In the genomic region with DNA sequence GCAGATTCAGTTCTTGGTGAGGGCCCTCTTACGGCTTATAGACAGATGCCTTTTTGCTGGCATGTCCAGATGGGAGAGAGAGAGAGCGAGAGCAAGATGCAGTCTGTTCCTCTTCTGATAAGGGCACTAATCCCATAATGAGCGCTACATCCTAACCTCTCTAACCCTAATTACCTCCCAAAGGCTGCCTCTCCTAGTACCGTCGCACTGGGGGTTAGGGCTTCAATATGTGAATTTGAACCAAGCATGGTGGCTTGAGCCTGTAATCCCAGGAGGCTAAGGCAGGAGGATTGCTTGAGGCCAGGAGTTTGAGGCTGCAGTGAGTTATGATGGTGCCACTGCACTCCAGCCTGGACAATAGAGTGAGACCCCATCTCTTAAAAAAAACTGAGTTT, we compare ENCODE assay signal across 19 cellular contexts. TPM values are rescaled to one million over a fixed set of nuclear protein-coding genes. Genes with fewer than 3 reads are reported as not detected.
DNase-seq lines count a peak whose midpoint lies in the region; ATAC-seq, FAIRE-seq and TF ChIP-seq lines count a peak whose summit lies in the region.
"Had no signal": no experiment of that assay in that cellular context is flagged by ENCODE, and none has a peak within 500 bp of the region (broad histone marks: within the 10 kb centered on the region; RNA-seq: fewer than 3 reads in every experiment).

No MANE protein-coding gene starts in this region.

- peak; percentile 75 for ATAC-seq in K562
- ATAC-seq in naive thymus-derived CD4-positive, alpha-beta T cell: no peak

- H3K36me3 Mint-ChIP-seq in naive thymus-derived CD4-positive, alpha-beta T cell: no peaks in the 10 kb centered on the region
- H3K36me3 Mint-ChIP-seq in nephron progenitor cell (ENCODE audit: low read depth): no peaks in the 10 kb centered on the region
- H3K36me3 Mint-ChIP-seq: CD4-positive, CD25-positive, alpha-beta regulatory T cell; IgD-negative memory B cell had no signal

- peak; percentile 64 for FAIRE-seq in K562 (lab: Jason Lieb, UNC)
- FAIRE-seq: G401.6, GM12891 had no signal

- H3K27me3 ChIP-seq in K562 (ENCODE audit: control insufficient read depth in 2 of 2, insufficient read depth in 2 of 2, low read length in 2 of 2): no peaks in the 10 kb centered on the region
- H3K27me3 ChIP-seq in naive thymus-derived CD4-positive, alpha-beta T cell (ENCODE audit: control insufficient read depth in 2 of 2, insufficient read depth in 2 of 2, low read length in 2 of 2): no peaks in the 10 kb centered on the region
- H3K27me3 ChIP-seq: BLaER1 treated with 17β-estradiol and CSF1 and Interleukin-3, amounts not matched to agents 10 nM and 100 nM had no signal

- no peaks in the 10 kb centered on the region for H3K79me2 ChIP-seq in K562 (ENCODE audit: control insufficient read depth, insufficient read depth, low read length)

- H3K27ac Mint-ChIP-seq in naive thymus-derived CD4-positive, alpha-beta T cell: peak overlapping the region in 1 of 9 donors; percentile 23
- no peak overlapping the region for H3K27ac Mint-ChIP-seq in nephron progenitor cell
- H3K27ac Mint-ChIP-seq: CD4-positive, CD25-positive, alpha-beta regulatory T cell; H9; IgD-negative memory B cell had no signal

- peak; percentile 70 for TF ChIP-seq EP300 in K562 (IDR thresholded peaks at IDR 0.05; ENCODE audit: low read length)

- CTCF ChIA-PET in HEK293 (lab: Yijun Ruan, JAX): interaction anchor here (1.2 kb wide), 1 partner anchor 55 kb away, joined by 7 read pairs; no protein-coding TSS in a partner anchor
- CTCF ChIA-PET in K562 (lab: Yijun Ruan, JAX; ENCODE audit: low intra/inter-chr PET ratio): no interaction called here
- CTCF ChIA-PET in naive thymus-derived CD4-positive, alpha-beta T cell (lab: Charles Lee): no interaction called here

- TF ChIP-seq RAD21 in K562 (CRISPR knock-in tag; conservative IDR thresholded peaks at IDR 0.05 in 1 of 2, IDR thresholded peaks at IDR 0.05 in 1 of 2): peak in 1 of 2 experiments; percentile 31; a peak in 1 of 4 replicates

- H3K9me3 ChIP-seq in HEK293 (ENCODE audit: control insufficient read depth, insufficient read depth, low read depth, low read length) (no peaks in the 10 kb centered on the region), K562 (replicated peaks; ENCODE audit: control insufficient read depth, insufficient read depth, low read depth, low read length) (no peaks in the 10 kb centered on the region)
- H3K9me3 ChIP-seq in naive thymus-derived CD4-positive, alpha-beta T cell (ENCODE audit: control insufficient read depth in 2 of 3, low read length in 3 of 3): no peaks in the 10 kb centered on the region
- H3K9me3 ChIP-seq: BLaER1 treated with 17β-estradiol and CSF1 and Interleukin-3, amounts not matched to agents 10 nM and 100 nM had no signal

- WGBS in K562 (ENCODE audit: insufficient coverage, low coverage, missing lambda C conversion rate): 7% methylated on average over 5 of the region's 5 CpGs

- peak overlapping the region; percentile 19; the same call in 1 of the 2 replicates for H3K4me2 ChIP-seq in K562 (ENCODE audit: insufficient read depth, low read length)
- H3K4me2 ChIP-seq: BLaER1 treated with 17β-estradiol and CSF1 and Interleukin-3, amounts not matched to agents 10 nM and 100 nM had no signal

- no peaks in the 10 kb centered on the region for H3K9me1 ChIP-seq in K562 (ENCODE audit: control insufficient read depth, insufficient read depth, low read length)

- POLR2A ChIA-PET in HEK293 (lab: Yijun Ruan, JAX): interaction anchor here (1.8 kb wide), 1 partner anchor 10 kb away, joined by 12 read pairs; the partner anchor contains the start of gene SDE2
- POLR2A ChIA-PET in K562 (lab: Yijun Ruan, JAX): interaction anchor here (1.2 to 2.2 kb wide), 3 partner anchors 9 to 12 kb away, joined by 3 to 16 read pairs (median 6); partner anchors contain the start of gene SDE2
- POLR2A ChIA-PET in naive thymus-derived CD4-positive, alpha-beta T cell (lab: Charles Lee): no interaction called here

- H3K27ac ChIP-seq in HEK293 (ENCODE audit: extremely low read depth, low read depth, low read length) (no peak overlapping the region), K562 (ENCODE audit: extremely low read depth, low read depth, low read length) (no peak overlapping the region), substantia nigra (ENCODE audit: low read depth, low read length, poor library complexity, severe bottlenecking) (no peak overlapping the region)
- H3K27ac ChIP-seq in naive thymus-derived CD4-positive, alpha-beta T cell (ENCODE audit: low read depth, low read length): no peak overlapping the region
- H3K27ac ChIP-seq: BLaER1 treated with 17β-estradiol and CSF1 and Interleukin-3, amounts not matched to agents 10 nM and 100 nM had no signal

- H4K20me1 ChIP-seq in K562 (replicated peaks; ENCODE audit: control insufficient read depth, insufficient read depth, low read length): no peaks in the 10 kb centered on the region
- H4K20me1 ChIP-seq: BLaER1 treated with 17β-estradiol and CSF1 and Interleukin-3, amounts not matched to agents 10 nM and 100 nM had no signal

- peak; percentile 49 for DNase-seq in D341Med (ENCODE audit: low spot score)
- DNase-seq in NCI-H82 treated with DMSO at 0.1 percent for 48 hours (lab: John Stamatoyannopoulos, UW; ENCODE audit: unreplicated experiment): peak; percentile 95
- DNase-seq in K562 (ENCODE audit: extremely low read depth in 1 of 4, low spot score in 3 of 4): peak; percentile 54 to 81 (median 66)
- DNase-seq in naive thymus-derived CD4-positive, alpha-beta T cell: no peak
- DNase-seq in substantia nigra (lab: John Stamatoyannopoulos, UW): no peak
- DNase-seq in nephron progenitor cell: no peak
- DNase-seq: 8988T; ACHN; CD4-positive, CD25-positive, alpha-beta regulatory T cell; DMS153; DMS79 treated with DMSO at 0.1 percent for 48 hours; EL; GOT3; H9 had no signal

- H3K4me3 Mint-ChIP-seq in naive thymus-derived CD4-positive, alpha-beta T cell: no peak overlapping the region
- H3K4me3 Mint-ChIP-seq in nephron progenitor cell: no peak overlapping the region
- H3K4me3 Mint-ChIP-seq: CD4-positive, CD25-positive, alpha-beta regulatory T cell; H9 had no signal

- BruUV-seq in K562 (replicated peaks; lab: Mats Ljungman, UMichigan): no TSS peak

- in situ Hi-C loops in K562 (cut with MboI): loop anchor here (5.0 kb wide), 1 partner anchor 48 kb away; no protein-coding TSS in a partner anchor

- H3K4me3 ChIP-seq in HEK293 (ENCODE audit: low read depth, low read length) (no peak overlapping the region), K562 (no peak overlapping the region)
- H3K4me3 ChIP-seq in naive thymus-derived CD4-positive, alpha-beta T cell (ENCODE audit: low read length): no peak overlapping the region
- H3K4me3 ChIP-seq: BLaER1 treated with 17β-estradiol and CSF1 and Interleukin-3, amounts not matched to agents 10 nM and 100 nM had no signal

- no peaks in the 10 kb centered on the region for H3K9me3 Mint-ChIP-seq in naive thymus-derived CD4-positive, alpha-beta T cell
- no peaks in the 10 kb centered on the region for H3K9me3 Mint-ChIP-seq in nephron progenitor cell
- H3K9me3 Mint-ChIP-seq: CD4-positive, CD25-positive, alpha-beta regulatory T cell; H9; IgD-negative memory B cell had no signal

- peak overlapping the region in 1 of 2 experiments; percentile 78; a peak in 1 of 4 replicates for H3K9ac ChIP-seq in K562 (ENCODE audit: insufficient read depth in 1 of 2, low read depth in 2 of 2, low read length in 2 of 2)
- H3K9ac ChIP-seq: BLaER1 treated with 17β-estradiol and CSF1 and Interleukin-3, amounts not matched to agents 10 nM and 100 nM had no signal

- H3K36me3 ChIP-seq in HEK293 (ENCODE audit: control insufficient read depth in 2 of 2, insufficient read depth in 1 of 2, low read length in 2 of 2): no peaks in the 10 kb centered on the region
- no peaks in the 10 kb centered on the region for H3K36me3 ChIP-seq in K562 (ENCODE audit: control insufficient read depth, insufficient read depth, low read length)
- no peaks in the 10 kb centered on the region for H3K36me3 ChIP-seq in naive thymus-derived CD4-positive, alpha-beta T cell (ENCODE audit: control insufficient read depth in 2 of 3, insufficient read depth in 3 of 3, low read length in 3 of 3)
- H3K36me3 ChIP-seq: BLaER1 treated with 17β-estradiol and CSF1 and Interleukin-3, amounts not matched to agents 10 nM and 100 nM had no signal

- no peaks in the 10 kb centered on the region for H3K4me1 ChIP-seq in HEK293 (ENCODE audit: control insufficient read depth, insufficient read depth, low read length)
- H3K4me1 ChIP-seq in K562 (replicated peaks in 1 of 2; ENCODE audit: control insufficient read depth in 2 of 2, insufficient read depth in 2 of 2, low read length in 2 of 2): peaks cover 24 to 38% of the 10 kb centered on the region in 2 experiments; a peak in 4 of 5 replicates
- H3K4me1 ChIP-seq in naive thymus-derived CD4-positive, alpha-beta T cell (ENCODE audit: control insufficient read depth in 2 of 2, insufficient read depth in 2 of 2, low read length in 2 of 2): peaks cover 0 to 2% of the 10 kb centered on the region in 2 donors

- TF ChIP-seq CTCF in HEK293 (tag by site-specific recombination; IDR thresholded peaks at IDR 0.05): no peak
- TF ChIP-seq CTCF in K562 (IDR thresholded peaks at IDR 0.05 in 2 of 3, conservative IDR thresholded peaks at IDR 0.05 in 1 of 3; ENCODE audit: insufficient read depth in 2 of 3, low read depth in 1 of 3, low read length in 3 of 3): no peak
- no peak for TF ChIP-seq CTCF in nephron progenitor cell (IDR thresholded peaks at IDR 0.05)

- H3K27me3 Mint-ChIP-seq in naive thymus-derived CD4-positive, alpha-beta T cell: peaks cover 0 to 12% (median 0%) of the 10 kb centered on the region in 5 donors
- H3K27me3 Mint-ChIP-seq in nephron progenitor cell (ENCODE audit: low read depth, poor library complexity): peaks cover 14% of the 10 kb centered on the region
- H3K27me3 Mint-ChIP-seq: IgD-negative memory B cell had no signal

- TF ChIP-seq POLR2A in K562 (conservative IDR thresholded peaks at IDR 0.05): no peak

- intact Hi-C loops in K562 (cut with micrococcal nuclease): no loop called here
- intact Hi-C loops in naive thymus-derived CD4-positive, alpha-beta T cell (cut with micrococcal nuclease): loop anchor here (5.0 to 10.0 kb wide), 2 partner anchors 295 to 1778 kb away; partner anchors contain the start of gene LIN9 (in 1 of the 2)

- H3K4me1 Mint-ChIP-seq in naive thymus-derived CD4-positive, alpha-beta T cell: peaks cover 0 to 12% (median 3%) of the 10 kb centered on the region in 7 donors
- peaks cover 8% of the 10 kb centered on the region for H3K4me1 Mint-ChIP-seq in nephron progenitor cell

- H2AFZ ChIP-seq in K562 (ENCODE audit: low read depth, low read length): peak overlapping the region; percentile 73

RNA-seq across cellular contexts. Expression of gene SDE2, which starts 10.5 kb away (rescaled TPM):
- total RNA-seq in K562 (2011; cell fraction: chromatin; rRNA removed; ENCODE audit: low replicate concordance): 30.3 and 54.4 TPM in 2 replicates
- 21.3 and 22.5 TPM in 2 replicates for total RNA-seq in K562 (2011; cell fraction: nucleolus; rRNA removed)
- total RNA-seq in K562 (2011; cell fraction: nucleoplasm; rRNA removed): 40.9 and 49.1 TPM in 2 replicates
- total RNA-seq in K562 (2014; rRNA removed): 44.9 and 46.0 TPM in 2 replicates
- 62.3 and 72.5 TPM in 2 replicates for total RNA-seq in K562 (2014; rRNA removed; fragmentation: Illumina TruSeq; extraction: Trizol)
- total RNA-seq in K562 (2015; rRNA removed; fragmentation: Illumina TruSeq; extraction: Trizol): 42.7 and 43.0 TPM in 2 replicates
- 45.3 and 50.5 TPM in 2 replicates for total RNA-seq in K562 (2021)
- 35.6 and 49.1 TPM in 2 replicates for polyA plus RNA-seq in K562 (2011; rRNA removed)
- polyA plus RNA-seq in K562 (2011; cell fraction: cytosol; rRNA removed): 19.9 and 37.9 TPM in 2 replicates
- polyA plus RNA-seq in K562 (2011; cell fraction: nucleus; rRNA removed): 10.7 and 11.3 TPM in 2 replicates
- polyA plus RNA-seq in K562 (2012): 13.2 and 19.6 TPM in 2 replicates
- polyA plus RNA-seq in K562 (2014; fragmentation: Illumina TruSeq; extraction: Trizol): 35.7 and 39.9 TPM in 2 replicates
- polyA plus RNA-seq in K562 (2014; fragmentation: Nextera tagmentation; extraction: Ambion mirVana): 10 to 100 TPM; 14.3 to 19.3 TPM
- polyA plus RNA-seq in K562 (2014; rRNA removed): 44.6 and 46.1 TPM in 2 replicates
- 55.7 and 62.4 TPM in 2 replicates for polyA minus RNA-seq in K562 (2011; rRNA and poly(A)+ RNA removed)
- 24.8 and 29.7 TPM in 2 replicates for polyA minus RNA-seq in K562 (2011; cell fraction: cytosol; rRNA and poly(A)+ RNA removed)
- polyA minus RNA-seq in K562 (2011; cell fraction: nucleus; rRNA and poly(A)+ RNA removed): 11.2 and 15.9 TPM in 2 replicates
- 10 to 100 TPM; 20.4 to 36.3 (median 20.8) TPM for total RNA-seq in naive thymus-derived CD4-positive, alpha-beta T cell
- polyA plus RNA-seq in naive thymus-derived CD4-positive, alpha-beta T cell: 1 to 10 TPM; 9.3 TPM

RNA-seq across cellular contexts. Expression of gene H3-3A, which starts 52.9 kb away (rescaled TPM):
- total RNA-seq in K562 (2011; cell fraction: chromatin; rRNA removed; ENCODE audit: low replicate concordance): 33.3 and 126 TPM in 2 replicates
- total RNA-seq in K562 (2011; cell fraction: nucleolus; rRNA removed): 45.1 and 46.9 TPM in 2 replicates
- 88.2 and 158 TPM in 2 replicates for total RNA-seq in K562 (2011; cell fraction: nucleoplasm; rRNA removed)
- 412 and 510 TPM in 2 replicates for total RNA-seq in K562 (2014; rRNA removed)
- 517 and 565 TPM in 2 replicates for total RNA-seq in K562 (2014; rRNA removed; fragmentation: Illumina TruSeq; extraction: Trizol)
- total RNA-seq in K562 (2015; rRNA removed; fragmentation: Illumina TruSeq; extraction: Trizol): 394 and 426 TPM in 2 replicates
- total RNA-seq in K562 (2021): 808 and 835 TPM in 2 replicates
- polyA plus RNA-seq in K562 (2011; rRNA removed): 812 and 877 TPM in 2 replicates
- 605 and 678 TPM in 2 replicates for polyA plus RNA-seq in K562 (2011; cell fraction: cytosol; rRNA removed)
- 136 and 194 TPM in 2 replicates for polyA plus RNA-seq in K562 (2011; cell fraction: nucleus; rRNA removed)
- 834 and 880 TPM in 2 replicates for polyA plus RNA-seq in K562 (2012)
- 758 and 923 TPM in 2 replicates for polyA plus RNA-seq in K562 (2014; fragmentation: Illumina TruSeq; extraction: Trizol)
- polyA plus RNA-seq in K562 (2014; fragmentation: Nextera tagmentation; extraction: Ambion mirVana): 100 to 1,000 TPM; 543 to 591 TPM
- polyA plus RNA-seq in K562 (2014; rRNA removed): 975 and 1,083 TPM in 2 replicates
- polyA minus RNA-seq in K562 (2011; rRNA and poly(A)+ RNA removed): 127 and 157 TPM in 2 replicates
- 116 and 160 TPM in 2 replicates for polyA minus RNA-seq in K562 (2011; cell fraction: cytosol; rRNA and poly(A)+ RNA removed)
- 24.4 and 52.3 TPM in 2 replicates for polyA minus RNA-seq in K562 (2011; cell fraction: nucleus; rRNA and poly(A)+ RNA removed)
- total RNA-seq in naive thymus-derived CD4-positive, alpha-beta T cell: 100 to 1,000 TPM; 388 to 561 (median 412) TPM
- polyA plus RNA-seq in naive thymus-derived CD4-positive, alpha-beta T cell: 100 to 1,000 TPM; 677 to 832 TPM

Comparison
In these comparisons a context has a peak if more than half of its experiments do, and no peak if none do; other contexts are left out.
1. DNase-seq: peak in D341Med (single experiment), NCI-H82 treated with DMSO at 0.1 percent for 48 hours (single experiment) and K562 (4 of 4); none in naive thymus-derived CD4-positive, alpha-beta T cell (0 of 9), substantia nigra (0 of 49) and nephron progenitor cell (single experiment).